ENCODE assay signal across 8 cellular contexts in genomic region chr5:123511290-123511647, GRCh38. TPM values are rescaled to one million over a fixed set of nuclear protein-coding genes. Genes with fewer than 3 reads are reported as not detected.
DNase-seq lines count a peak whose midpoint lies in the region; ATAC-seq, FAIRE-seq and TF ChIP-seq lines count a peak whose summit lies in the region.

No MANE protein-coding gene starts in this region.

- peaks cover 12% of the 10 kb centered on the region; the same call in 1 of the 2 replicates for H3K79me2 ChIP-seq in SU-DHL-6 (ENCODE audit: insufficient read depth, low read length)

- 0 out of 2 replicates have a peak, but pooled peaks cover 8% of the 10 kb centered on the region for H3F3A ChIP-seq in SU-DHL-6 (ENCODE audit: insufficient read depth)

- no peak for TF ChIP-seq CTCF in GM12865 (IDR thresholded peaks at IDR 0.05; ENCODE audit: insufficient read depth, low read depth, low read length, missing control alignments)
- no peak for TF ChIP-seq CTCF in SU-DHL-6 (IDR thresholded peaks at IDR 0.05; ENCODE audit: insufficient read depth, low read length, poor library complexity, severe bottlenecking)
- no peak for TF ChIP-seq CTCF in gastrocnemius medialis (IDR thresholded peaks at IDR 0.05 in 4 of 5, conservative IDR thresholded peaks at IDR 0.05 in 1 of 5)
- TF ChIP-seq CTCF in D721Med (IDR thresholded peaks at IDR 0.05; ENCODE audit: insufficient read depth, missing control alignments) = no peak

- no peaks in the 10 kb centered on the region for H3K9me2 ChIP-seq in SU-DHL-6 (replicated peaks; ENCODE audit: insufficient read depth, low read length)

- peaks cover 20 to 27% of the 10 kb centered on the region in 2 donors for H3K4me1 ChIP-seq in gastrocnemius medialis

- H3K27ac ChIP-seq in SU-DHL-6 (ENCODE audit: low read depth, low read length) (no peak overlapping the region), gastrocnemius medialis (peak overlapping the region; percentile 83 to 89 (median 84))

- no peaks in the 10 kb centered on the region for H3K27me3 ChIP-seq in SU-DHL-6 (ENCODE audit: low read length)
- no peaks in the 10 kb centered on the region for H3K27me3 ChIP-seq in gastrocnemius medialis

- DNase-seq in GM12865 (ENCODE audit: low read depth) (peak; percentile 11), fibroblast of the conjunctiva (ENCODE audit: low read depth) (peak; percentile 43), gastrocnemius medialis (no peak), D721Med (ENCODE audit: insufficient read length, low spot score) (no peak), mesenteric fat pad (ENCODE audit: low spot score) (no peak)
- DNase-seq in NK-92 treated with Interleukin-12 subunit alpha and Interleukin-12 subunit beta, amount 100 ng/mL, for 24 hours (lab: John Stamatoyannopoulos, UW) = no peak

- intact Hi-C loops in gastrocnemius medialis (cut with DNase I; ENCODE audit: low total_unique reads) = loop anchor here (5.0 to 10.0 kb wide), 5 partner anchors 81 to 1549 kb away; partner anchors contain the start of genes PPIC, SNX2 and SRFBP1

- H4K20me1 ChIP-seq in SU-DHL-6 (ENCODE audit: low read depth, low read length) = peaks cover 15% of the 10 kb centered on the region

- H2AFZ ChIP-seq in SU-DHL-6 (ENCODE audit: low read depth, low read length, severe bottlenecking) = peak overlapping the region; percentile 86

- H3K9ac ChIP-seq in SU-DHL-6 (ENCODE audit: low read length) = peak overlapping the region; percentile 72

- H3K4me3 ChIP-seq in GM12865 (ENCODE audit: low read depth, low read length) (peak overlapping the region; percentile 97), SU-DHL-6 (ENCODE audit: insufficient read depth, low read length, poor library complexity, severe bottlenecking) (peak overlapping the region; percentile 84), gastrocnemius medialis (peak overlapping the region; percentile 82 to 85 (median 84))

- FAIRE-seq in D721Med (lab: Jason Lieb, UNC) = no peak

- in situ Hi-C loops in gastrocnemius medialis (cut with MboI; ENCODE audit: low sequenced_read_pairs in 4 of 4) = loop anchor here in 2 of 4 donors (10.0 kb wide), 1 partner anchor 86 kb away; the partner anchor contains the start of gene CEP120 (in 2 of the 2)

- H3K36me3 ChIP-seq in SU-DHL-6 (ENCODE audit: low read length) (no peaks in the 10 kb centered on the region), gastrocnemius medialis (no peaks in the 10 kb centered on the region)

- H3K4me2 ChIP-seq in SU-DHL-6 (ENCODE audit: low read depth, low read length, poor library complexity, severe bottlenecking) = peak overlapping the region; percentile 53

- no peak for ATAC-seq in gastrocnemius medialis
- ATAC-seq in GM19467 (IDR thresholded peaks at IDR 0.05; ENCODE audit: unreplicated experiment) = no peak

- H3K9me3 ChIP-seq in SU-DHL-6 (ENCODE audit: insufficient read depth, low read length) = no peaks in the 10 kb centered on the region
- no peaks in the 10 kb centered on the region for H3K9me3 ChIP-seq in gastrocnemius medialis

- no peak for TF ChIP-seq POLR2A in gastrocnemius medialis (IDR thresholded peaks at IDR 0.05)

RNA-seq across cellular contexts. Expression of gene CSNK1G3, which starts 0.7 kb away (rescaled TPM):
- 10 to 100 TPM; 14.6 to 23.2 (median 21.5) TPM for total RNA-seq in gastrocnemius medialis
- 39.8 TPM for total RNA-seq in mesenteric fat pad

Comparison
In these comparisons a context has a peak if more than half of its experiments do, and no peak if none do; other contexts are left out.
1. DNase-seq: peak in GM12865 (single experiment) and fibroblast of the conjunctiva (single experiment); none in gastrocnemius medialis (0 of 2), D721Med (single experiment), mesenteric fat pad (single experiment) and NK-92 treated with Interleukin-12 subunit alpha and Interleukin-12 subunit beta, amount 100 ng/mL, for 24 hours (single experiment).
2. Peak in every context shown above with its lines, with median percentiles within 50 percentile points of each other: H3K4me3 ChIP-seq.